In genomic region chr3:16520636-16521579, GRCh38 we compare ENCODE assay signal across 12 cellular contexts. TPM values are rescaled to one million over a fixed set of nuclear protein-coding genes. Genes with fewer than 3 reads are reported as not detected.
A peak's percentile ranks its signal among the peaks of the same experiment; 100 is the strongest.
DNase-seq lines count a peak whose midpoint lies in the region; ATAC-seq, FAIRE-seq and TF ChIP-seq lines count a peak whose summit lies in the region.
"Had no signal": no experiment of that assay in that cellular context is flagged by ENCODE, and none has a peak within 500 bp of the region (broad histone marks: within the 10 kb centered on the region; RNA-seq: fewer than 3 reads in every experiment).

No MANE protein-coding gene starts in this region.

- DNase-seq in bronchial epithelial cell (ENCODE audit: low read depth) (no peak), trophoblast cell (no peak), NCI-H1092 treated with DMSO at 0.1 percent for 48 hours (lab: John Stamatoyannopoulos, UW) (no peak), G401 (ENCODE audit: low spot score) (no peak)
- DNase-seq: activated CD8-positive, alpha-beta memory T cell treated with anti-CD3 and anti-CD28 coated beads, Interleukin-2, amount 50 U/mL, for 4 hours; Peyer's patch had no signal

- no peaks in the 10 kb centered on the region for H3K79me2 ChIP-seq in trophoblast cell (ENCODE audit: control insufficient read depth, insufficient read depth, low read length, poor library complexity)

- no peak overlapping the region for H2AFZ ChIP-seq in trophoblast cell (ENCODE audit: insufficient read depth, low read length, poor library complexity)

- H2BK120ac ChIP-seq in trophoblast cell (ENCODE audit: insufficient read depth, low read length, poor library complexity), result no peak overlapping the region

- H2AK5ac ChIP-seq in trophoblast cell (ENCODE audit: low read length), result no peak overlapping the region

- H3K27me3 ChIP-seq in bronchial epithelial cell (ENCODE audit: control insufficient read depth, insufficient read depth, low read length) (no peaks in the 10 kb centered on the region), trophoblast cell (ENCODE audit: insufficient read depth, low read length) (no peaks in the 10 kb centered on the region)
- H3K27me3 ChIP-seq: Peyer's patch, testis had no signal

- H3K4me1 ChIP-seq in trophoblast cell (ENCODE audit: control insufficient read depth in 1 of 2, insufficient read depth in 2 of 2, low read length in 2 of 2), result no peaks in the 10 kb centered on the region
- H3K4me1 ChIP-seq: Peyer's patch had no signal

- H2BK12ac ChIP-seq in trophoblast cell (ENCODE audit: low read length), result no peak overlapping the region

- H3K36me3 ChIP-seq in bronchial epithelial cell (ENCODE audit: control insufficient read depth, insufficient read depth, low read length) (no peaks in the 10 kb centered on the region), trophoblast cell (ENCODE audit: control insufficient read depth in 1 of 2, insufficient read depth in 2 of 2, low read length in 2 of 2) (no peaks in the 10 kb centered on the region)
- H3K36me3 ChIP-seq: Peyer's patch had no signal

- no peak overlapping the region for H3K4me3 ChIP-seq in bronchial epithelial cell (ENCODE audit: low read depth, low read length)
- no peak overlapping the region for H3K4me3 ChIP-seq in trophoblast cell (ENCODE audit: low read depth, low read length)
- H3K4me3 ChIP-seq: K562, Peyer's patch, testis had no signal

- no peak overlapping the region for H2BK5ac ChIP-seq in trophoblast cell (ENCODE audit: low read depth, low read length, poor library complexity)

- FAIRE-seq in bronchial epithelial cell (lab: Jason Lieb, UNC), result peak; percentile 50
- FAIRE-seq: K562 had no signal

- H3K9ac ChIP-seq in trophoblast cell (ENCODE audit: low read length), result no peak overlapping the region

- no peaks in the 10 kb centered on the region for H3K79me1 ChIP-seq in trophoblast cell (ENCODE audit: low read length)

- H3K14ac ChIP-seq in trophoblast cell (ENCODE audit: low read length), result no peak overlapping the region

- H4K8ac ChIP-seq in trophoblast cell (ENCODE audit: low read depth, low read length), result no peak overlapping the region

- H3K4me2 ChIP-seq in trophoblast cell (ENCODE audit: low read length), result no peak overlapping the region

- no peak overlapping the region for H4K91ac ChIP-seq in trophoblast cell (ENCODE audit: low read depth, low read length)

- no peak overlapping the region for H4K12ac ChIP-seq in trophoblast cell (ENCODE audit: low read depth, low read length)

- no CpG with 5 or more reads among the region's 6 CpGs for WGBS in trophoblast cell (ENCODE audit: extremely low coverage, insufficient coverage, insufficient read length)

- no peak overlapping the region for H3K27ac ChIP-seq in trophoblast cell (ENCODE audit: low read depth, low read length)
- H3K27ac ChIP-seq: Peyer's patch, testis had no signal

- H3K9me3 ChIP-seq in trophoblast cell (ENCODE audit: insufficient read depth, low read depth, low read length), result no peaks in the 10 kb centered on the region
- H3K9me3 ChIP-seq: Peyer's patch, testis had no signal

- in situ Hi-C loops in G401 (cut with HindIII; ENCODE audit: low sequenced_read_pairs), result no loop called here

- no peak overlapping the region for H3K4ac ChIP-seq in trophoblast cell (ENCODE audit: low read depth, low read length)

- H3K18ac ChIP-seq in trophoblast cell (ENCODE audit: low read length), result no peak overlapping the region

- no peak overlapping the region for H3K23ac ChIP-seq in trophoblast cell (ENCODE audit: low read length)

- peak; percentile 34 for ATAC-seq in GM18861 (IDR thresholded peaks at IDR 0.05; ENCODE audit: unreplicated experiment)
- ATAC-seq in GM21423 (IDR thresholded peaks at IDR 0.05; ENCODE audit: unreplicated experiment), result peak; percentile 49
- peak; percentile 46 for ATAC-seq in HG03460 (IDR thresholded peaks at IDR 0.05; ENCODE audit: unreplicated experiment)
- no peak for ATAC-seq in HG03280 (IDR thresholded peaks at IDR 0.05; ENCODE audit: unreplicated experiment)
- ATAC-seq: K562 had no signal

- TF ChIP-seq CTCF in bronchial epithelial cell (IDR thresholded peaks at IDR 0.05; ENCODE audit: insufficient read depth, low read length, severe bottlenecking), result no peak

RNA-seq across cellular contexts. Expression of gene RFTN1, which starts 7.4 kb away (rescaled TPM):
- total RNA-seq in bronchial epithelial cell, result 8.4 and 9.2 TPM in 2 replicates
- polyA plus RNA-seq in trophoblast cell (2013), result 5.4 and 5.8 TPM in 2 replicates
- total RNA-seq in G401 (2014; rRNA removed; shearing (Covaris generic)), result 11.6 and 21.3 TPM in 2 replicates
